ENCODE assay signal across 18 cellular contexts in genomic region chr13:26923824-26924605, GRCh38.
DNase-seq lines count a peak whose midpoint lies in the region; ATAC-seq, FAIRE-seq and TF ChIP-seq lines count a peak whose summit lies in the region.
"Had no signal": no experiment of that assay in that cellular context is flagged by ENCODE, and none has a peak within 500 bp of the region (broad histone marks: within the 10 kb centered on the region; RNA-seq: fewer than 3 reads in every experiment).

No MANE protein-coding gene starts in this region.

- H3K27me3 ChIP-seq in endothelial cell of umbilical vein (ENCODE audit: control insufficient read depth in 2 of 2, insufficient read depth in 2 of 2, low read length in 2 of 2): peaks cover 3% of the 10 kb centered on the region in 2 experiments

- peaks cover 13% of the 10 kb centered on the region for H3K4me1 Mint-ChIP-seq in mesothelial cell of epicardium

- no peaks in the 10 kb centered on the region for H3K79me2 ChIP-seq in endothelial cell of umbilical vein (ENCODE audit: control insufficient read depth, insufficient read depth, low read length)

- H3K9ac ChIP-seq in endothelial cell of umbilical vein (replicated peaks; ENCODE audit: extremely low read depth, insufficient read depth, low read length): no peak overlapping the region

- BruUV-seq in endothelial cell of umbilical vein (replicated peaks; lab: Mats Ljungman, UMichigan): no TSS peak

- intact Hi-C loops in endothelial cell of umbilical vein (cut with micrococcal nuclease): no loop called here

- no peaks in the 10 kb centered on the region for H4K20me1 ChIP-seq in endothelial cell of umbilical vein (replicated peaks; ENCODE audit: control insufficient read depth, extremely low read depth, insufficient read depth, low read length)

- no peaks in the 10 kb centered on the region for H3K9me1 ChIP-seq in endothelial cell of umbilical vein (replicated peaks; ENCODE audit: control insufficient read depth, extremely low read depth, insufficient read depth, low read length)

- peak overlapping the region; percentile 86 for H3K27ac Mint-ChIP-seq in mesothelial cell of epicardium
- H3K27ac Mint-ChIP-seq: activated CD8-positive, alpha-beta T cell treated with anti-CD3 and anti-CD28 coated beads, Interleukin-2, amount 10 ng/mL, durations not matched to agents 7 days and 5 days; stimulated activated naive CD8-positive, alpha-beta T cell treated with anti-CD3 and anti-CD28 coated beads, Interleukin-15, Interleukin-2, amounts not matched to agents 100 ng/mL and 50 ng/mL, for 24 hours had no signal

- no peaks in the 10 kb centered on the region for H3K4me1 ChIP-seq in endothelial cell of umbilical vein (ENCODE audit: control insufficient read depth, extremely low read depth, insufficient read depth, low read length)

- H3K27me3 Mint-ChIP-seq in mesothelial cell of epicardium (ENCODE audit: low read depth): peaks cover 28% of the 10 kb centered on the region

- no peaks in the 10 kb centered on the region for H3K9me3 Mint-ChIP-seq in mesothelial cell of epicardium
- H3K9me3 Mint-ChIP-seq: stimulated activated naive CD8-positive, alpha-beta T cell treated with anti-CD3 and anti-CD28 coated beads, Interleukin-15, Interleukin-2, amounts not matched to agents 100 ng/mL and 50 ng/mL, for 24 hours had no signal

- H3K36me3 Mint-ChIP-seq in mesothelial cell of epicardium: no peaks in the 10 kb centered on the region

- H3K27ac ChIP-seq in endothelial cell of umbilical vein (ENCODE audit: insufficient read depth, low read depth, low read length): no peak overlapping the region

- TF ChIP-seq CTCF in endothelial cell of umbilical vein (IDR thresholded peaks at IDR 0.05; ENCODE audit: extremely low read depth in 1 of 2, insufficient read depth in 1 of 2, low read depth in 1 of 2, low read length in 2 of 2) (no peak), mesothelial cell of epicardium (IDR thresholded peaks at IDR 0.05; ENCODE audit: unreplicated experiment) (no peak)

- POLR2A ChIA-PET in endothelial cell of umbilical vein (lab: Charles Lee): no interaction called here

- FAIRE-seq in endothelial cell of umbilical vein (lab: Jason Lieb, UNC): no peak
- FAIRE-seq: HTR-8/SVneo had no signal

- H3K36me3 ChIP-seq in endothelial cell of umbilical vein (ENCODE audit: control insufficient read depth in 2 of 2, extremely low read depth in 1 of 2, insufficient read depth in 2 of 2, low read length in 2 of 2): no peaks in the 10 kb centered on the region

- no peak for TF ChIP-seq POLR2A in endothelial cell of umbilical vein (IDR thresholded peaks at IDR 0.05; ENCODE audit: low read depth, low read length)

- no peak overlapping the region for H3K4me2 ChIP-seq in endothelial cell of umbilical vein (ENCODE audit: insufficient read depth, low read length)

- H3K4me3 Mint-ChIP-seq in mesothelial cell of epicardium: no peak overlapping the region
- H3K4me3 Mint-ChIP-seq: activated CD8-positive, alpha-beta T cell treated with anti-CD3 and anti-CD28 coated beads, Interleukin-2, amount 10 ng/mL, durations not matched to agents 7 days and 5 days; stimulated activated naive CD8-positive, alpha-beta T cell treated with anti-CD3 and anti-CD28 coated beads, Interleukin-15, Interleukin-2, amounts not matched to agents 100 ng/mL and 50 ng/mL, for 24 hours had no signal

- no peak overlapping the region for H2AFZ ChIP-seq in endothelial cell of umbilical vein (ENCODE audit: low read depth, low read length)

- dilution Hi-C loops in endothelial cell of umbilical vein (cut with MboI; ENCODE audit: extremely low pct_ligation_motif_present, low sequenced_read_pairs): no loop called here

- CTCF ChIA-PET in endothelial cell of umbilical vein (lab: Charles Lee): no interaction called here

- in situ Hi-C loops in Caki2 (cut with HindIII; ENCODE audit: low pct_unique_long_range_greater_than_20kb, low sequenced_read_pairs): no loop called here

- no peak overlapping the region for H3K4me3 ChIP-seq in endothelial cell of umbilical vein (replicated peaks in 1 of 3; ENCODE audit: insufficient read depth in 1 of 3, low read depth in 1 of 3, low read length in 3 of 3)

- ATAC-seq in GM18498 (IDR thresholded peaks at IDR 0.05; ENCODE audit: unreplicated experiment): no peak
- no peak for ATAC-seq in GM21723 (IDR thresholded peaks at IDR 0.05; ENCODE audit: unreplicated experiment)
- ATAC-seq in HG02571 (IDR thresholded peaks at IDR 0.05; ENCODE audit: unreplicated experiment): no peak
- ATAC-seq: activated CD8-positive, alpha-beta T cell treated with anti-CD3 and anti-CD28 coated beads, Interleukin-2, amount 10 ng/mL, durations not matched to agents 7 days and 5 days; esophagus mucosa; Panc1; sciatic nerve had no signal

- peak; percentile 12 for DNase-seq in Caki2 (ENCODE audit: low read depth)
- DNase-seq in M059J (ENCODE audit: low read depth): peak; percentile 88
- peak; percentile 59 for DNase-seq in endothelial cell of umbilical vein (ENCODE audit: low read depth, low spot score)
- DNase-seq in mesothelial cell of epicardium (ENCODE audit: low spot score in 2 of 2, unreplicated experiment in 2 of 2): peak in 1 of 2 experiments; percentile 42
- no peak for DNase-seq in stimulated activated CD4-positive, alpha-beta T cell treated with anti-CD3 and anti-CD28 coated beads, Interleukin-15, amount 100 ng/mL, for 24 hours
- DNase-seq: activated CD8-positive, alpha-beta T cell treated with anti-CD3 and anti-CD28 coated beads, Interleukin-2, amount 10 ng/mL, durations not matched to agents 7 days and 5 days; activated effector memory CD4-positive, alpha-beta T cell treated with anti-CD3 and anti-CD28 coated beads, Interleukin-2, amount 50 U/mL, for 16 hours; NCI-H1092; NCI-H510A treated with DMSO at 0.1 percent for 48 hours; T-helper 9 cell had no signal

- no peaks in the 10 kb centered on the region for H3K9me3 ChIP-seq in endothelial cell of umbilical vein (replicated peaks; ENCODE audit: control insufficient read depth, insufficient read depth, low read length)

TF ChIP-seq in endothelial cell of umbilical vein, 7 proteins besides CTCF, POLR2A, EP300 and RAD21:
- TF ChIP-seq FOS (IDR thresholded peaks at IDR 0.05; ENCODE audit: borderline replicate concordance, insufficient read depth, low read length) (no peak), POLR2AphosphoS5 (IDR thresholded peaks at IDR 0.05; ENCODE audit: insufficient read depth, low read depth, low read length) (no peak), MAX (IDR thresholded peaks at IDR 0.05; ENCODE audit: insufficient read depth, insufficient read length) (no peak), MYC (IDR thresholded peaks at IDR 0.05; ENCODE audit: low read depth, low read length) (no peak), EZH2 (IDR thresholded peaks at IDR 0.05; ENCODE audit: borderline replicate concordance, low read depth, low read length, severe bottlenecking) (no peak), JUN (IDR thresholded peaks at IDR 0.05; ENCODE audit: borderline replicate concordance, insufficient read depth, insufficient read length, low read depth) (no peak), GATA2 (IDR thresholded peaks at IDR 0.05; ENCODE audit: insufficient read depth, insufficient read length, low read depth, low read length) (no peak)
